13 cellular contexts compared by ENCODE assay signal in the genomic region with DNA sequence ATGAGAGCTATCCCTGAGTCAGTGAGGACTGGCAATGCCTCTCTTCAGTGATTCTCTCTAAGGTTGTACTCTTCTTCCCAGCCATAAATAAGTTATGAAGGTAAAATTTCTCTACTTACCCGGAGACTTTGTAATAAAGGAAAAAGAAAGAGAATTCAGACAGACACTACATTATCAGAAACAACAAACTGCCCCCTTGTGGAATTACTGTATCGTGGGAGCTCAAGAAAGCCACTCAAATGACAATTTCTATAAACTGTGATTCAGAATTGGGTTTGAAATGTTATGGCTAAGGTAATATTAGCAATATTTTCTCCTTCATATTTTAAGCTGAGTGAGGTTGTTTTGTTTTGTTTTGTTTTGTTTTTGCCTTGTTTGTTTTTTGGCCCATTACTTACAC.
A peak's percentile ranks its signal among the peaks of the same experiment; 100 is the strongest.
DNase-seq lines count a peak whose midpoint lies in the region; ATAC-seq, FAIRE-seq and TF ChIP-seq lines count a peak whose summit lies in the region.
"Had no signal": no experiment of that assay in that cellular context is flagged by ENCODE, and none has a peak within 500 bp of the region (broad histone marks: within the 10 kb centered on the region; RNA-seq: fewer than 3 reads in every experiment).

No MANE protein-coding gene starts in this region.

- no peak overlapping the region for H3K18ac ChIP-seq in IMR-90 (ENCODE audit: low read depth, low read length)

- WGBS in IMR-90 (ENCODE audit: extremely low coverage in 2 of 2, insufficient read length in 1 of 2), 2 experiments, result no CpG with 5 or more reads among the region's 2 CpGs
- 0% methylated on average over 2 of the region's 2 CpGs for WGBS in GM12878 (ENCODE audit: insufficient coverage, insufficient replicate concordance, low lambda C conversion rate, missing lambda C conversion rate)
- 44% methylated on average over 2 of the region's 2 CpGs for WGBS in suprapubic skin

- no peak overlapping the region for H4K5ac ChIP-seq in IMR-90 (ENCODE audit: low read depth, low read length)

- DNase-seq in NCI-H2171 treated with DMSO at 0.1 percent for 48 hours (lab: John Stamatoyannopoulos, UW), result peak; percentile 9
- DNase-seq in NCI-H2171 (lab: John Stamatoyannopoulos, UW), result no peak
- peak; percentile 20 for DNase-seq in IMR-90
- DNase-seq in GM12878 (ENCODE audit: low read depth, low spot score), result no peak
- DNase-seq in osteocyte (ENCODE audit: extremely low spot score, unreplicated experiment), result no peak
- DNase-seq in suprapubic skin (ENCODE audit: low spot score in 2 of 2), result no peak
- DNase-seq in hypothalamus (lab: John Stamatoyannopoulos, UW), result no peak
- DNase-seq: activated CD4-positive, alpha-beta memory T cell treated with anti-CD3 and anti-CD28 coated beads, Interleukin-2, amount 10 ng/mL, durations not matched to agents 7 days and 5 days; C1 segment of cervical spinal cord; NK-92 treated with Interleukin-12 subunit alpha and Interleukin-12 subunit beta, amount 100 ng/mL, for 24 hours; stimulated activated CD4-positive, alpha-beta T cell treated with anti-CD3 and anti-CD28 coated beads, Interleukin-2, amount 100 ng/mL, for 48 hours had no signal

- no peaks in the 10 kb centered on the region for H3K27me3 Mint-ChIP-seq in osteocyte (ENCODE audit: unreplicated experiment)

- no peak overlapping the region for H4K91ac ChIP-seq in IMR-90 (ENCODE audit: insufficient read depth, low read depth, low read length)

- POLR2A ChIA-PET in IMR-90 (lab: Charles Lee; ENCODE audit: unreplicated experiment) (no interaction called here), GM12878 (lab: Charles Lee) (no interaction called here)

- intact Hi-C loops in IMR-90 (cut with micrococcal nuclease) (loop anchor here (2.0 kb wide), 1 partner anchor 58 kb away; no protein-coding TSS in a partner anchor), GM12878 (cut with micrococcal nuclease; ENCODE audit: unreplicated experiment) (no loop called here)

- FAIRE-seq in GM12878 (lab: Jason Lieb, UNC), result no peak

- 0 out of 2 replicates have a peak, but pooled peaks cover 3% of the 10 kb centered on the region for H3K9me1 ChIP-seq in IMR-90 (ENCODE audit: insufficient read depth, low read length)

- no peak overlapping the region for H3K4me3 Mint-ChIP-seq in osteocyte (ENCODE audit: unreplicated experiment)
- H3K4me3 Mint-ChIP-seq: activated CD4-positive, alpha-beta memory T cell treated with anti-CD3 and anti-CD28 coated beads, Interleukin-2, amount 10 ng/mL, durations not matched to agents 7 days and 5 days had no signal

- H4K20me1 ChIP-seq in IMR-90 (ENCODE audit: insufficient read depth, low read length) (no peaks in the 10 kb centered on the region), GM12878 (ENCODE audit: control insufficient read depth, insufficient read depth) (no peaks in the 10 kb centered on the region)

- no peak overlapping the region for H3K9ac ChIP-seq in IMR-90 (ENCODE audit: low read depth, low read length)
- H3K9ac ChIP-seq in GM12878 (ENCODE audit: control insufficient read depth, insufficient read depth, low read length), result no peak overlapping the region

- no peak overlapping the region for H2AK9ac ChIP-seq in IMR-90 (replicated peaks; ENCODE audit: low read depth, low read length, poor library complexity)

- in situ Hi-C loops in IMR-90 (cut with MboI; ENCODE audit: low sequenced_read_pairs) (no loop called here), GM12878 (cut with MboI) (no loop called here)

- no peak overlapping the region for H3K4ac ChIP-seq in IMR-90 (ENCODE audit: low read depth, low read length)

- RAD21 ChIA-PET in GM12878 (lab: Charles Lee; ENCODE audit: unreplicated experiment), result interaction anchor here (1.5 to 1.9 kb wide), 2 partner anchors 12 to 59 kb away, joined by 4 to 7 read pairs; no protein-coding TSS in a partner anchor

- no TSS peak for BruUV-seq in IMR-90 (replicated peaks; lab: Mats Ljungman, UMichigan)
- BruUV-seq in GM12878 (replicated peaks; lab: Mats Ljungman, UMichigan), result no TSS peak

- TF ChIP-seq EP300 in GM12878 (IDR thresholded peaks at IDR 0.05; ENCODE audit: borderline replicate concordance in 1 of 2, control insufficient read depth in 1 of 2, low read depth in 2 of 2, low read length in 2 of 2) (no peak), suprapubic skin (IDR thresholded peaks at IDR 0.05) (no peak)

- no peak overlapping the region for H3K14ac ChIP-seq in IMR-90 (replicated peaks; ENCODE audit: low read depth, low read length)

- no peak overlapping the region for H4K8ac ChIP-seq in IMR-90 (ENCODE audit: low read depth in 2 of 2, low read length in 2 of 2)

- H3K9me3 ChIP-seq in IMR-90 (ENCODE audit: control insufficient read depth, insufficient read depth, low read length) (no peaks in the 10 kb centered on the region), GM12878 (replicated peaks; ENCODE audit: control insufficient read depth, insufficient read depth, low read length) (no peaks in the 10 kb centered on the region), suprapubic skin (no peaks in the 10 kb centered on the region)

- no peak overlapping the region for H3K27ac ChIP-seq in IMR-90 (ENCODE audit: insufficient read depth, low read length)
- H3K27ac ChIP-seq in GM12878 (ENCODE audit: control insufficient read depth, insufficient read depth), result no peak overlapping the region
- H3K27ac ChIP-seq in suprapubic skin, result no peak overlapping the region

- 0 out of 2 replicates have a peak overlapping the region, but pooled peaks have one; percentile 45 for H2BK20ac ChIP-seq in IMR-90 (ENCODE audit: low read depth, low read length)

- dilution Hi-C loops in IMR-90 (cut with HindIII; ENCODE audit: low sequenced_read_pairs, unreplicated experiment), result no loop called here

- TF ChIP-seq RAD21 in IMR-90 (IDR thresholded peaks at IDR 0.05; ENCODE audit: low read length) (peak; percentile 39), GM12878 (IDR thresholded peaks at IDR 0.05; ENCODE audit: insufficient read depth, low read depth, low read length) (0 out of 2 replicates have a peak, but pooled peaks have one; percentile 7)

- H2AK5ac ChIP-seq in IMR-90 (ENCODE audit: low read depth, low read length), result no peak overlapping the region

- no peaks in the 10 kb centered on the region for H3K9me3 Mint-ChIP-seq in osteocyte (ENCODE audit: unreplicated experiment)
- H3K9me3 Mint-ChIP-seq: activated CD4-positive, alpha-beta memory T cell treated with anti-CD3 and anti-CD28 coated beads, Interleukin-2, amount 10 ng/mL, durations not matched to agents 7 days and 5 days had no signal

- H2AFZ ChIP-seq in IMR-90 (replicated peaks; ENCODE audit: low read length, poor library complexity) (no peak overlapping the region), GM12878 (ENCODE audit: control insufficient read depth, low read depth, low read length) (no peak overlapping the region)

- ATAC-seq in IMR-90 (ENCODE audit: low read depth) (peak; percentile 46; the same call in 1 of the 2 replicates), GM12878 (no peak; the same call in 2 of the 3 replicates), GM21717 (IDR thresholded peaks at IDR 0.05; ENCODE audit: unreplicated experiment) (no peak)

- H3K4me3 ChIP-seq in IMR-90 (ENCODE audit: insufficient read depth, low read depth, low read length), result no peak overlapping the region
- no peak overlapping the region for H3K4me3 ChIP-seq in GM12878
- H3K4me3 ChIP-seq in suprapubic skin, result no peak overlapping the region
- H3K4me3 ChIP-seq: lung had no signal

- no peaks in the 10 kb centered on the region for H3K4me1 Mint-ChIP-seq in osteocyte (ENCODE audit: unreplicated experiment)
- H3K4me1 Mint-ChIP-seq: activated CD4-positive, alpha-beta memory T cell treated with anti-CD3 and anti-CD28 coated beads, Interleukin-2, amount 10 ng/mL, durations not matched to agents 7 days and 5 days had no signal

- H3K27me3 ChIP-seq in IMR-90 (ENCODE audit: control insufficient read depth, insufficient read depth, low read length) (no peaks in the 10 kb centered on the region), GM12878 (replicated peaks in 1 of 2; ENCODE audit: control insufficient read depth in 2 of 2, insufficient read depth in 2 of 2, low read length in 1 of 2) (no peaks in the 10 kb centered on the region), suprapubic skin (no peaks in the 10 kb centered on the region)

- H2BK15ac ChIP-seq in IMR-90 (ENCODE audit: low read depth, low read length), result no peak overlapping the region

- H3K4me1 ChIP-seq in IMR-90 (ENCODE audit: control insufficient read depth, insufficient read depth, low read length), result peaks cover 2% of the 10 kb centered on the region; the same call in 1 of the 2 replicates
- H3K4me1 ChIP-seq in GM12878 (ENCODE audit: control insufficient read depth, insufficient read depth, low read length), result no peaks in the 10 kb centered on the region
- H3K4me1 ChIP-seq in suprapubic skin, result no peaks in the 10 kb centered on the region

- H3K23ac ChIP-seq in IMR-90 (ENCODE audit: low read depth, low read length), result no peak overlapping the region

- H3K79me2 ChIP-seq in GM12878 (ENCODE audit: control insufficient read depth, insufficient read depth, low read length), result no peaks in the 10 kb centered on the region

- H3K4me2 ChIP-seq in IMR-90 (ENCODE audit: low read depth, low read length), result no peak overlapping the region
- H3K4me2 ChIP-seq in GM12878 (ENCODE audit: control insufficient read depth, insufficient read depth), result no peak overlapping the region

- no peaks in the 10 kb centered on the region for H3K79me1 ChIP-seq in IMR-90 (ENCODE audit: low read depth in 1 of 2, low read length in 2 of 2)

- no peak overlapping the region for H3K27ac Mint-ChIP-seq in osteocyte (ENCODE audit: unreplicated experiment)
- H3K27ac Mint-ChIP-seq: activated CD4-positive, alpha-beta memory T cell treated with anti-CD3 and anti-CD28 coated beads, Interleukin-2, amount 10 ng/mL, durations not matched to agents 7 days and 5 days had no signal

- no peak overlapping the region for H2BK120ac ChIP-seq in IMR-90 (ENCODE audit: low read depth, low read length)

- TF ChIP-seq POLR2A in IMR-90 (IDR thresholded peaks at IDR 0.05; ENCODE audit: low read depth, low read length) (no peak), GM12878 (IDR thresholded peaks at IDR 0.05; ENCODE audit: low read depth, low read length) (no peak), suprapubic skin (IDR thresholded peaks at IDR 0.05) (no peak)

- SMC1A ChIA-PET in GM12878 (lab: Charles Lee; ENCODE audit: uncharacterized antibody, unreplicated experiment), result interaction anchor here (0.6 to 3.7 kb wide), 7 partner anchors 10 to 600 kb away, joined by 3 to 20 read pairs (median 3); no protein-coding TSS in a partner anchor

- no peaks in the 10 kb centered on the region for H3K36me3 ChIP-seq in IMR-90 (ENCODE audit: control insufficient read depth, insufficient read depth, low read length)
- no peaks in the 10 kb centered on the region for H3K36me3 ChIP-seq in GM12878 (ENCODE audit: control insufficient read depth in 2 of 2, insufficient read depth in 2 of 2, low read length in 1 of 2)
- H3K36me3 ChIP-seq in suprapubic skin, result no peaks in the 10 kb centered on the region

- H3K56ac ChIP-seq in IMR-90 (ENCODE audit: extremely low read depth, insufficient read depth, low read length), result no peak overlapping the region

- H2BK5ac ChIP-seq in IMR-90 (ENCODE audit: low read depth, low read length, poor library complexity, severe bottlenecking), result no peak overlapping the region

- CTCF ChIA-PET in IMR-90 (lab: Yijun Ruan, JAX) (interaction anchor here (0.6 to 3.1 kb wide), 7 partner anchors 10 to 753 kb away, joined by 3 to 28 read pairs (median 4); no protein-coding TSS in a partner anchor), GM12878 (lab: Yijun Ruan, JAX) (interaction anchor here (0.6 to 2.7 kb wide), 12 partner anchors 10 to 714 kb away, joined by 3 to 24 read pairs (median 4); no protein-coding TSS in a partner anchor)

- TF ChIP-seq CTCF in IMR-90 (conservative IDR thresholded peaks at IDR 0.05; ENCODE audit: low read depth, low read length) (peak; percentile 53), GM12878 (IDR thresholded peaks at IDR 0.05 in 2 of 3, conservative IDR thresholded peaks at IDR 0.05 in 1 of 3; ENCODE audit: control insufficient read depth in 2 of 3, extremely low read depth in 1 of 3, insufficient read depth in 1 of 3, low read depth in 3 of 3, low read length in 3 of 3) (peak in 2 of 3 experiments; percentile 18 to 19; a peak in 3 of 6 replicates), osteocyte (IDR thresholded peaks at IDR 0.05) (peak; percentile 59), suprapubic skin (IDR thresholded peaks at IDR 0.05) (no peak)

- peaks cover 1% of the 10 kb centered on the region for H3K36me3 Mint-ChIP-seq in osteocyte (ENCODE audit: unreplicated experiment)

Comparison
In these comparisons a context has a peak if more than half of its experiments do, and no peak if none do; other contexts are left out.
1. DNase-seq: peak in NCI-H2171 treated with DMSO at 0.1 percent for 48 hours (single experiment) and IMR-90 (single experiment); none in NCI-H2171 (single experiment), GM12878 (single experiment), osteocyte (single experiment), suprapubic skin (0 of 2) and hypothalamus (0 of 51).
2. CTCF ChIP-seq: peak in IMR-90 (single experiment), GM12878 (2 of 3) and osteocyte (single experiment); none in suprapubic skin (0 of 2).